ENCODE assay signal across 16 cellular contexts in the genomic region with DNA sequence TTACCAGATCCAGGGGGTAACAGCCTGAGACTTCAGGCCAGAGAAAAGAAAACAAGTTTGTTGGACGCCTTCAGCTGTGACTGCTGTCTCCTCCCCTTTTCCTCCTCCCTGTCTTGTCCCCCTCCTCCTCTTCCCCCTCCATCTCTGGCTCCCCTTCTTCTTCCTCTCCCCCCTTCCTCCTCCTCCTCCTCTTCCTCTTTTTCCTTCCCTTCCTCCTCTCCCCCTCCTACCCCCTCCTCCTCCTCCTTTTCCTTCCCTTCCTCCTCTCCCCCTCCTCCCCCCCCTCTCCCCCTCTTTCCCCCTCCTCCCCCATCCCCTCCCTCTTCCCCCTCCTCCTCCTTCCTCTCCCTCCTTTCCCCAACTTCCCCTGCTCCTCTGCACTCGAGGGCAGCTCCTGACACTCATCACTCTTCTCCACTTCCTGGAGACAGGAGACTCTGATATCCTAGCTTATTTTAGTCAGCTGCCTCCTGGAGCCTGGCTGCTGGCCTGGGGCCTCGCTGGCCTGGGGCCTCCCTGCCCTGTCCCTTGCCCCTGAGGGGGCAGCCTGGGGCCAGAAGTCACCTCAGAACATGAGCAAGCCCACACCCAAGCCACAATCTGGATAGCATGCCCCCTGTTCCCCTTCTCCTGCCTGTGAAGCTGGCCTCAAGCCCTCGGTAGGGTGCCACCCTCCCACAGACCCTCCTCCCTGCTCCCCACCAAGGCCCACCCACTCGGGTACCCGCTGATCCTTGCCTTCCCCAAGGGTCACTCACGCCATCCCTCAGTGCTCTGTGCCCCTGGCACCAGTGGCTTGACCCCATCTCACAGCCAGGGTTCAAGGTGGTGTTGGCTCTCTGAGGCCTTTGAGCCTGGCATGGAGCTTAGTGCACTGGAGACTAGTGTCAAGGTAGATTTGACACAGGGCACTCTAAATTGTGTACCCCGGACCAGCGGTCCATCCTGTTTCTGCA. TPM values are rescaled to one million over a fixed set of nuclear protein-coding genes. Genes with fewer than 3 reads are reported as not detected.
DNase-seq lines count a peak whose midpoint lies in the region; ATAC-seq and TF ChIP-seq lines count a peak whose summit lies in the region.
"Had no signal": no experiment of that assay in that cellular context is flagged by ENCODE, and none has a peak within 500 bp of the region (broad histone marks: within the 10 kb centered on the region; RNA-seq: fewer than 3 reads in every experiment).

No MANE protein-coding gene starts in this region.

- H3K4me3 Mint-ChIP-seq in activated naive CD8-positive, alpha-beta T cell treated with anti-CD3 and anti-CD28 coated beads, Interleukin-2, amount 10 ng/mL, durations not matched to agents 7 days and 5 days: no peak overlapping the region
- H3K4me3 Mint-ChIP-seq in activated naive CD8-positive, alpha-beta T cell treated with anti-CD3 and anti-CD28 coated beads, Interleukin-2, amount 50 U/mL, for 24 hours: no peak overlapping the region
- no peak overlapping the region for H3K4me3 Mint-ChIP-seq in chondrocyte (ENCODE audit: unreplicated experiment)
- H3K4me3 Mint-ChIP-seq: memory B cell had no signal

- peak; percentile 26 for DNase-seq in activated naive CD8-positive, alpha-beta T cell treated with anti-CD3 and anti-CD28 coated beads, Interleukin-2, amount 10 ng/mL, durations not matched to agents 7 days and 5 days
- DNase-seq in activated naive CD8-positive, alpha-beta T cell treated with anti-CD3 and anti-CD28 coated beads, Interleukin-2, amount 50 U/mL, for 24 hours: no peak
- DNase-seq in chondrocyte (ENCODE audit: low spot score): peak; percentile 90
- DNase-seq in mucosa of descending colon: peak in 2 of 3 donors; percentile 7 to 36
- DNase-seq in NCI-H524 treated with DMSO at 0.1 percent for 48 hours (lab: John Stamatoyannopoulos, UW): no peak
- no peak for DNase-seq in NCI-H1694 (lab: John Stamatoyannopoulos, UW)
- DNase-seq: activated CD4-positive, CD25-positive, alpha-beta regulatory T cell; activated gamma-delta T cell; NCI-H774; SHP77 treated with DMSO at 0.1 percent for 48 hours; stimulated activated CD4-positive, alpha-beta T cell treated with anti-CD3 and anti-CD28 coated beads, Interleukin-2, amount 100 ng/mL, for 48 hours; stimulated activated naive CD4-positive, alpha-beta T cell had no signal

- POLR2A ChIA-PET in activated naive CD8-positive, alpha-beta T cell treated with anti-CD3 and anti-CD28 coated beads, Interleukin-2, amount 10 ng/mL, durations not matched to agents 7 days and 5 days (lab: Charles Lee): no interaction called here

- peaks cover 7% of the 10 kb centered on the region for H3K9me3 Mint-ChIP-seq in activated naive CD8-positive, alpha-beta T cell treated with anti-CD3 and anti-CD28 coated beads, Interleukin-2, amount 10 ng/mL, durations not matched to agents 7 days and 5 days
- peaks cover 9% of the 10 kb centered on the region for H3K9me3 Mint-ChIP-seq in activated naive CD8-positive, alpha-beta T cell treated with anti-CD3 and anti-CD28 coated beads, Interleukin-2, amount 50 U/mL, for 24 hours
- peaks cover 10% of the 10 kb centered on the region for H3K9me3 Mint-ChIP-seq in chondrocyte (ENCODE audit: low read depth)

- no peaks in the 10 kb centered on the region for H3K4me1 ChIP-seq in mucosa of descending colon (ENCODE audit: low read depth)

- TF ChIP-seq CTCF in chondrocyte (IDR thresholded peaks at IDR 0.05) (no peak), mucosa of descending colon (IDR thresholded peaks at IDR 0.05) (no peak)

- H3K27ac Mint-ChIP-seq in activated naive CD8-positive, alpha-beta T cell treated with anti-CD3 and anti-CD28 coated beads, Interleukin-2, amount 10 ng/mL, durations not matched to agents 7 days and 5 days: no peak overlapping the region
- no peak overlapping the region for H3K27ac Mint-ChIP-seq in activated naive CD8-positive, alpha-beta T cell treated with anti-CD3 and anti-CD28 coated beads, Interleukin-2, amount 50 U/mL, for 24 hours
- H3K27ac Mint-ChIP-seq in chondrocyte (ENCODE audit: unreplicated experiment): no peak overlapping the region
- H3K27ac Mint-ChIP-seq: memory B cell had no signal

- H3K27me3 Mint-ChIP-seq in activated naive CD8-positive, alpha-beta T cell treated with anti-CD3 and anti-CD28 coated beads, Interleukin-2, amount 10 ng/mL, durations not matched to agents 7 days and 5 days: no peaks in the 10 kb centered on the region
- no peaks in the 10 kb centered on the region for H3K27me3 Mint-ChIP-seq in activated naive CD8-positive, alpha-beta T cell treated with anti-CD3 and anti-CD28 coated beads, Interleukin-2, amount 50 U/mL, for 24 hours
- H3K27me3 Mint-ChIP-seq in chondrocyte (ENCODE audit: low read depth): no peaks in the 10 kb centered on the region

- peaks cover 7% of the 10 kb centered on the region for H3K9me3 ChIP-seq in mucosa of descending colon

- intact Hi-C loops in mucosa of descending colon (cut with DNase I, micrococcal nuclease): no loop called here

- no peak overlapping the region for H3K4me3 ChIP-seq in mucosa of descending colon
- H3K4me3 ChIP-seq: esophagus muscularis mucosa had no signal

- no peaks in the 10 kb centered on the region for H3K36me3 Mint-ChIP-seq in activated naive CD8-positive, alpha-beta T cell treated with anti-CD3 and anti-CD28 coated beads, Interleukin-2, amount 10 ng/mL, durations not matched to agents 7 days and 5 days
- no peaks in the 10 kb centered on the region for H3K36me3 Mint-ChIP-seq in activated naive CD8-positive, alpha-beta T cell treated with anti-CD3 and anti-CD28 coated beads, Interleukin-2, amount 50 U/mL, for 24 hours (ENCODE audit: low read depth)
- H3K36me3 Mint-ChIP-seq in chondrocyte (ENCODE audit: low read depth): peaks cover 5% of the 10 kb centered on the region

- peaks cover 1% of the 10 kb centered on the region for H3K4me1 Mint-ChIP-seq in activated naive CD8-positive, alpha-beta T cell treated with anti-CD3 and anti-CD28 coated beads, Interleukin-2, amount 10 ng/mL, durations not matched to agents 7 days and 5 days
- no peaks in the 10 kb centered on the region for H3K4me1 Mint-ChIP-seq in activated naive CD8-positive, alpha-beta T cell treated with anti-CD3 and anti-CD28 coated beads, Interleukin-2, amount 50 U/mL, for 24 hours
- peaks cover 11% of the 10 kb centered on the region for H3K4me1 Mint-ChIP-seq in chondrocyte (ENCODE audit: low read depth)
- H3K4me1 Mint-ChIP-seq: memory B cell had no signal

- H3K36me3 ChIP-seq in mucosa of descending colon (ENCODE audit: low read depth): no peaks in the 10 kb centered on the region
- H3K36me3 ChIP-seq: esophagus muscularis mucosa had no signal

- ATAC-seq in activated naive CD8-positive, alpha-beta T cell treated with anti-CD3 and anti-CD28 coated beads, Interleukin-2, amount 10 ng/mL, durations not matched to agents 7 days and 5 days (ENCODE audit: low read depth): no peak
- no peak for ATAC-seq in activated naive CD8-positive, alpha-beta T cell treated with anti-CD3 and anti-CD28 coated beads, Interleukin-2, amount 50 U/mL, for 24 hours
- ATAC-seq in mucosa of descending colon: no peak
- no peak for ATAC-seq in HG02588 (IDR thresholded peaks at IDR 0.05; ENCODE audit: unreplicated experiment)
- ATAC-seq in HG03460 (IDR thresholded peaks at IDR 0.05; ENCODE audit: unreplicated experiment): no peak

RNA-seq across cellular contexts. Expression of gene ADRA2B, which starts 12.2 kb away (rescaled TPM):
- under 1 TPM; 0.17 to 0.26 TPM for total RNA-seq in activated naive CD8-positive, alpha-beta T cell treated with anti-CD3 and anti-CD28 coated beads, Interleukin-2, amount 10 ng/mL, durations not matched to agents 7 days and 5 days
- total RNA-seq in chondrocyte (0.07 TPM in 1 of 3 replicates, not detected in the others), mucosa of descending colon (under 1 TPM; 0.17 to 0.73 (median 0.36) TPM)

RNA-seq across cellular contexts. Expression of gene ASTL, which starts 34.1 kb away (rescaled TPM):
- total RNA-seq in activated naive CD8-positive, alpha-beta T cell treated with anti-CD3 and anti-CD28 coated beads, Interleukin-2, amount 10 ng/mL, durations not matched to agents 7 days and 5 days: 10 to 100 TPM; 12.2 to 14.7 TPM
- total RNA-seq in chondrocyte (not detected in 3 replicates), mucosa of descending colon (not detected)
- total RNA-seq: esophagus muscularis mucosa had no signal

RNA-seq across cellular contexts. Expression of gene DUSP2, which starts 41.1 kb away (rescaled TPM):
- 10 to 100 TPM; 47.7 to 50.2 TPM for total RNA-seq in activated naive CD8-positive, alpha-beta T cell treated with anti-CD3 and anti-CD28 coated beads, Interleukin-2, amount 10 ng/mL, durations not matched to agents 7 days and 5 days
- 0.31 to 1.3 TPM (median 1.1 TPM) in 3 replicates for total RNA-seq in chondrocyte
- total RNA-seq in mucosa of descending colon: 1 to 10 TPM; 1.5 to 2.3 (median 1.6) TPM

Comparison
In these comparisons a context has a peak if more than half of its experiments do, and no peak if none do; other contexts are left out.
1. DNase-seq: peak in activated naive CD8-positive, alpha-beta T cell treated with anti-CD3 and anti-CD28 coated beads, Interleukin-2, amount 10 ng/mL, durations not matched to agents 7 days and 5 days (single experiment), chondrocyte (single experiment) and mucosa of descending colon (2 of 3); none in activated naive CD8-positive, alpha-beta T cell treated with anti-CD3 and anti-CD28 coated beads, Interleukin-2, amount 50 U/mL, for 24 hours (single experiment), NCI-H524 treated with DMSO at 0.1 percent for 48 hours (single experiment) and NCI-H1694 (single experiment).
2. RNA of gene ASTL, which starts 34.1 kb away (total RNA-seq): 12.2 to 14.7 TPM in activated naive CD8-positive, alpha-beta T cell treated with anti-CD3 and anti-CD28 coated beads, Interleukin-2, amount 10 ng/mL, durations not matched to agents 7 days and 5 days; not detected in mucosa of descending colon and not detected in chondrocyte; every median in the first group is over 10 times any median in the second.
3. RNA of gene DUSP2, which starts 41.1 kb away (total RNA-seq): 47.7 to 50.2 TPM in activated naive CD8-positive, alpha-beta T cell treated with anti-CD3 and anti-CD28 coated beads, Interleukin-2, amount 10 ng/mL, durations not matched to agents 7 days and 5 days; 1.5 to 2.3 TPM in mucosa of descending colon and 0.31 to 1.3 TPM in chondrocyte; every median in the first group is over 10 times any median in the second.